ENCODE assay signal across 8 cellular contexts in the genomic region with DNA sequence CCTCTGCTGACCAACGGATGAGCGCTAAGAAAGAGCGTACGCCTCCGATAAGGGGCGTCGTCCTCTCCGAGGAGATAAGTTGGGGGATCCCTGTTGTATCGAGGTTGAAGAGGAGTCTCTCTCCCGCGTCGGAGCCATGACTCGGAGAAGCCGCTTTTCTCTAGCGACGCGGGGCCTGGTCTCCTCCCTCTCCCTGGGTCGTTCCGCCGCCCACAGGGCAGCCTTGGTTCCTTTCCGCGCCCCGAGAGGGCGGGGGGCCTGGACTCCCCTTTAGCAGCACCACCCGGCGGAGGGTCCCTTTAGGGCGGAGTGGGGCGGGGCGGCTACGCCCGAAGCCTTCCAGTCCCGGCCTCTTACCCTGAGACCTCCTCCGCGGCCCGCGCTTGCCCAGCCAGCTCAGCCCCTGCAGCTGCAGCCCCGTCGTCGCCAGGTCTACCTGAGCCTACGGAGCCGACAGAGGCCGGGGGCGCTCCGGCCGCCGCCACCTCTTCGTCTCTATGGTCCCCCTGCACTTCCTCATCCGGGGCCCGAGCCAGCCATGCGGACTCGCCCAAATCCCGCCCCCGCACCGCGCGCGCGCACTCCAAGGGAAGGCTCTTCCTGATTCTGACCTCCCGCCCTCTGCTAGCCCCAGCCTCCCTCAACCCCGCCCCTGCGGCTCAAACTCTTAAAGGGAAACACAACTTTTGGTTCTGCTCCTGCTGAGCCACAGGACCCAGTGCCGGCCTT. TPM values are rescaled to one million over a fixed set of nuclear protein-coding genes. Genes with fewer than 3 reads are reported as not detected.
DNase-seq lines count a peak whose midpoint lies in the region; TF ChIP-seq lines count a peak whose summit lies in the region.

PRR14L (minus strand) TSS at position 497 of the 729 bp plus-strand sequence. CDS start 11,272 bp downstream, outside the sequence.

- intact Hi-C loops in activated naive CD4-positive, alpha-beta T cell treated with anti-CD3 and anti-CD28 coated beads for 36 hours (cut with micrococcal nuclease): loop anchor here (1.0 to 5.0 kb wide), 6 partner anchors 81 to 457 kb away; partner anchors contain the start of genes DRG1, EIF4ENIF1, PATZ1 and PIK3IP1

- TF ChIP-seq CTCF in HFFc6 (IDR thresholded peaks at IDR 0.05) (peak; percentile 42), NB4 (IDR thresholded peaks at IDR 0.05; ENCODE audit: low read depth, low read length) (no peak)

- H3K9me3 ChIP-seq in neuron (ENCODE audit: low read length): no peaks in the 10 kb centered on the region

- peak within 1 kb of the TSS; percentile 96 for H3K4me3 ChIP-seq in NB4 (ENCODE audit: low read depth, low read length)
- H3K4me3 ChIP-seq in neuron (ENCODE audit: low read length): peak within 1 kb of the TSS; percentile 72

- H3K27me3 ChIP-seq in neuron (ENCODE audit: insufficient read depth, low read length): no peaks in the 10 kb centered on the region

- peaks cover 33% of the 10 kb centered on the region for H3K4me1 ChIP-seq in neuron (ENCODE audit: insufficient read depth, low read length)

- peaks cover 47% of the 10 kb centered on the region for H3K4me1 Mint-ChIP-seq in HFFc6 (ENCODE audit: low read depth)
- peaks cover 55% of the 10 kb centered on the region for H3K4me1 Mint-ChIP-seq in activated naive CD4-positive, alpha-beta T cell treated with anti-CD3 and anti-CD28 coated beads for 36 hours (ENCODE audit: low read depth)

- H3K36me3 ChIP-seq in neuron (ENCODE audit: insufficient read depth, low read length): peaks cover 9% of the 10 kb centered on the region

- H3K4me3 Mint-ChIP-seq in HFFc6: peak within 1 kb of the TSS; percentile 94
- peak within 1 kb of the TSS; percentile 87 for H3K4me3 Mint-ChIP-seq in activated naive CD4-positive, alpha-beta T cell treated with anti-CD3 and anti-CD28 coated beads for 36 hours

- TF ChIP-seq POLR2A in NB4 (IDR thresholded peaks at IDR 0.05; ENCODE audit: extremely low read depth, insufficient read length): peak; percentile 72

- H3K27me3 Mint-ChIP-seq in HFFc6 (ENCODE audit: insufficient read depth): peaks cover 3% of the 10 kb centered on the region; the same call in 1 of the 2 replicates
- H3K27me3 Mint-ChIP-seq in activated naive CD4-positive, alpha-beta T cell treated with anti-CD3 and anti-CD28 coated beads for 36 hours (ENCODE audit: low read depth): no peaks in the 10 kb centered on the region

- H2AFZ ChIP-seq in neuron (ENCODE audit: low read depth, low read length): peak within 1 kb of the TSS; percentile 63

- peaks cover 7% of the 10 kb centered on the region for H3K36me3 Mint-ChIP-seq in HFFc6 (ENCODE audit: low read depth)
- peaks cover 14% of the 10 kb centered on the region for H3K36me3 Mint-ChIP-seq in activated naive CD4-positive, alpha-beta T cell treated with anti-CD3 and anti-CD28 coated beads for 36 hours (ENCODE audit: low read depth)

- DNase-seq in GM04504 (ENCODE audit: low read depth): peak; percentile 81
- DNase-seq in HFFc6: peak; percentile 87
- peak; percentile 98 for DNase-seq in NB4 (ENCODE audit: low read depth)
- peak; percentile 96 for DNase-seq in SK-N-DZ (ENCODE audit: low spot score)
- DNase-seq in activated naive CD4-positive, alpha-beta T cell treated with anti-CD3 and anti-CD28 coated beads for 36 hours: peak; percentile 99
- peak; percentile 89 for DNase-seq in foreskin melanocyte
- peak; percentile 88 for DNase-seq in stromal cell of bone marrow (ENCODE audit: low read depth)

- peak within 1 kb of the TSS; percentile 78 for H3K27ac Mint-ChIP-seq in HFFc6
- H3K27ac Mint-ChIP-seq in activated naive CD4-positive, alpha-beta T cell treated with anti-CD3 and anti-CD28 coated beads for 36 hours: peak within 1 kb of the TSS; percentile 93

- no peaks in the 10 kb centered on the region for H3K9me3 Mint-ChIP-seq in HFFc6
- no peaks in the 10 kb centered on the region for H3K9me3 Mint-ChIP-seq in activated naive CD4-positive, alpha-beta T cell treated with anti-CD3 and anti-CD28 coated beads for 36 hours

- CTCF ChIA-PET in activated naive CD4-positive, alpha-beta T cell treated with anti-CD3 and anti-CD28 coated beads for 36 hours (lab: Charles Lee): interaction anchor here (1.2 kb wide), 1 partner anchor 82 kb away, joined by 3 read pairs; no protein-coding TSS in a partner anchor

RNA-seq across cellular contexts. Expression of gene PRR14L, which starts in this region (rescaled TPM):
- total RNA-seq in HFFc6 (2021; fragmentation: NEBNext Ultra II Directional; extraction: Animal tissue kit (Norgen Biotek cat#: 25700)): 10 to 100 TPM; 28.4 to 39.6 (median 34.2) TPM
- 11.1 and 12.2 TPM in 2 replicates for polyA plus RNA-seq in SK-N-DZ (2014; cell fraction: cytosol; rRNA removed)
- 10.5 and 11.8 TPM in 2 replicates for polyA plus RNA-seq in SK-N-DZ (2014; cell fraction: nucleus; rRNA removed)
- 10 to 100 TPM; 28.7 to 31.8 TPM for total RNA-seq in activated naive CD4-positive, alpha-beta T cell treated with anti-CD3 and anti-CD28 coated beads for 36 hours

Comparison
In these comparisons a context has a peak if more than half of its experiments do, and no peak if none do; other contexts are left out.
1. Peak in every context shown above with its lines: DNase-seq and H3K4me3 ChIP-seq.